ENCODE assay signal across 28 cellular contexts in the genomic region with DNA sequence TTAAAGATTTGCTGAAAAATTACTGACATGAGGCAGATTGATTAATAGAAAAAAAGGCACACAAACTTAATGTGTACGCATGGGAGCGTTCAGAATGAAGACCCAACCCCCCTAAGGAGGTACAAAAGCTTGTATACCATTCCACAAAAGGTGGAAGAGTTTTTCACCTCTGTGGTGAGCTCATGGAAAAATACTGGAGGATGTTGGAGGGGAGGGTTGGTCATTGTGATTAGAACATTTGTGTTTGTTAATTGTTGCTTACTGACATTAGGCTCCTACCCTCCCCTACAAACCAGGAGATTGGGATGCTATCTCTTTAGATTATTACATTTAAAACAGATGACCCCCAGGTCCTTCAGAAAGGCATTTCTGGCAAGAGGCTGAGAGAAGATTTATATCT.
"Had no signal": no experiment of that assay in that cellular context is flagged by ENCODE, and none has a peak within 500 bp of the region (broad histone marks: within the 10 kb centered on the region; RNA-seq: fewer than 3 reads in every experiment).

No MANE protein-coding gene starts in this region.

- H3K27me3 Mint-ChIP-seq: activated CD4-positive, alpha-beta T cell treated with anti-CD3 and anti-CD28 coated beads, Interleukin-2, amount 10 ng/mL, durations not matched to agents 7 days and 5 days; activated naive CD4-positive, alpha-beta T cell treated with anti-CD3 and anti-CD28 coated beads, Interleukin-2, amount 50 U/mL, for 24 hours; activated naive CD8-positive, alpha-beta T cell treated with anti-CD3 and anti-CD28 coated beads, Interleukin-2, amount 10 ng/mL, durations not matched to agents 7 days and 5 days; activated T-cell treated with anti-CD3 and anti-CD28 coated beads, Interleukin-2, amount 50 U/mL, for 24 hours; central memory CD8-positive, alpha-beta T cell had no signal

- H3K4me3 Mint-ChIP-seq: activated CD4-positive, alpha-beta T cell treated with anti-CD3 and anti-CD28 coated beads, Interleukin-2, amount 10 ng/mL, durations not matched to agents 7 days and 5 days; activated CD8-positive, alpha-beta T cell treated with anti-CD3 and anti-CD28 coated beads, Interleukin-2, amount 10 ng/mL, durations not matched to agents 7 days and 5 days; activated naive CD4-positive, alpha-beta T cell treated with anti-CD3 and anti-CD28 coated beads, Interleukin-2, amount 50 U/mL, for 24 hours; activated naive CD8-positive, alpha-beta T cell treated with anti-CD3 and anti-CD28 coated beads, Interleukin-2, amount 10 ng/mL, durations not matched to agents 7 days and 5 days; activated T-cell treated with anti-CD3 and anti-CD28 coated beads, Interleukin-2, amount 50 U/mL, for 24 hours; central memory CD8-positive, alpha-beta T cell had no signal

- H3K27me3 ChIP-seq: ascending aorta, cardiac muscle cell, SJCRH30 had no signal

- H3K9me3 ChIP-seq: ascending aorta, SJCRH30 had no signal

- H3K27ac Mint-ChIP-seq: activated CD4-positive, alpha-beta T cell treated with anti-CD3 and anti-CD28 coated beads, Interleukin-2, amount 10 ng/mL, durations not matched to agents 7 days and 5 days; activated CD8-positive, alpha-beta T cell treated with anti-CD3 and anti-CD28 coated beads, Interleukin-2, amount 10 ng/mL, durations not matched to agents 7 days and 5 days; activated naive CD4-positive, alpha-beta T cell treated with anti-CD3 and anti-CD28 coated beads, Interleukin-2, amount 50 U/mL, for 24 hours; activated naive CD8-positive, alpha-beta T cell treated with anti-CD3 and anti-CD28 coated beads, Interleukin-2, amount 10 ng/mL, durations not matched to agents 7 days and 5 days; activated T-cell treated with anti-CD3 and anti-CD28 coated beads, Interleukin-2, amount 50 U/mL, for 24 hours; activated T-helper 2 cell treated with anti-CD3 and anti-CD28 coated beads, Interferon-gamma antibody, Interleukin-2, Interleukin-4, amounts not matched to agents 10 μg/mL and 5 μg/mL and 100 μg/mL, durations not matched to agents 14 hours and 24 hours and 36 hours had no signal

- H3K4me1 Mint-ChIP-seq: activated CD4-positive, alpha-beta T cell treated with anti-CD3 and anti-CD28 coated beads, Interleukin-2, amount 10 ng/mL, durations not matched to agents 7 days and 5 days; activated naive CD4-positive, alpha-beta T cell treated with anti-CD3 and anti-CD28 coated beads, Interleukin-2, amount 50 U/mL, for 24 hours; activated naive CD8-positive, alpha-beta T cell treated with anti-CD3 and anti-CD28 coated beads, Interleukin-2, amount 10 ng/mL, durations not matched to agents 7 days and 5 days; central memory CD8-positive, alpha-beta T cell had no signal

- DNase-seq: activated CD4-positive, alpha-beta T cell treated with anti-CD3 and anti-CD28 coated beads, Interleukin-2, amount 10 ng/mL, durations not matched to agents 7 days and 5 days; activated CD4-positive, alpha-beta T cell treated with anti-CD3 and anti-CD28 coated beads, Interleukin-2, amount 50 U/mL, for 48 hours; activated CD8-positive, alpha-beta T cell treated with anti-CD3 and anti-CD28 coated beads, Interleukin-2, amount 10 ng/mL, durations not matched to agents 7 days and 5 days; activated gamma-delta T cell; activated naive CD4-positive, alpha-beta T cell treated with Interleukin-2 at 50 U/mL for 16 hours; activated naive CD8-positive, alpha-beta T cell treated with anti-CD3 and anti-CD28 coated beads, Interleukin-2, amount 10 ng/mL, durations not matched to agents 7 days and 5 days; activated T-cell treated with anti-CD3 and anti-CD28 coated beads, Interleukin-2, amount 50 U/mL, for 24 hours; amygdala; NCI-H1105; NCI-H1417 treated with DMSO at 0.1 percent for 48 hours; NCI-H1694; NCI-H1930; NCI-H2081 treated with DMSO at 0.1 percent for 48 hours; NCI-H226; NCI-H446 treated with DMSO at 0.1 percent for 48 hours; NCI-H524; NCI-H69; SHP77; SJCRH30; T1000; WERI-Rb-1 had no signal

- ATAC-seq: activated CD8-positive, alpha-beta T cell treated with anti-CD3 and anti-CD28 coated beads, Interleukin-2, amount 10 ng/mL, durations not matched to agents 7 days and 5 days; Panc1 had no signal

- H3K27ac ChIP-seq: ascending aorta, cardiac muscle cell, SJCRH30, SK-N-MC, WERI-Rb-1 had no signal

- H3K4me1 ChIP-seq: ascending aorta, SJCRH30 had no signal

- H3K36me3 Mint-ChIP-seq: activated naive CD4-positive, alpha-beta T cell treated with anti-CD3 and anti-CD28 coated beads, Interleukin-2, amount 50 U/mL, for 24 hours; activated naive CD8-positive, alpha-beta T cell treated with anti-CD3 and anti-CD28 coated beads, Interleukin-2, amount 10 ng/mL, durations not matched to agents 7 days and 5 days had no signal

- H3K4me3 ChIP-seq: ascending aorta, cardiac muscle cell, SJCRH30, SK-N-MC had no signal

- H3K36me3 ChIP-seq: ascending aorta, cardiac muscle cell, SJCRH30, WERI-Rb-1 had no signal
